In genomic region chr17:2929881-2930533, GRCh38 we compare ENCODE assay signal across 8 cellular contexts.
DNase-seq lines count a peak whose midpoint lies in the region; ATAC-seq and TF ChIP-seq lines count a peak whose summit lies in the region.

No MANE protein-coding gene starts in this region.

- peak; percentile 30 for ATAC-seq in sciatic nerve
- no peak for ATAC-seq in GM21619 (IDR thresholded peaks at IDR 0.05; ENCODE audit: unreplicated experiment)

- CTCF ChIA-PET in Caco-2 (lab: Charles Lee): interaction anchor here (0.6 to 2.5 kb wide), 9 partner anchors 39 to 93 kb away, joined by 3 to 32 read pairs (median 6); no protein-coding TSS in a partner anchor

- no peaks in the 10 kb centered on the region for H3K36me3 ChIP-seq in Caco-2 (ENCODE audit: control insufficient read depth, insufficient read depth, low read length)

- POLR2A ChIA-PET in Caco-2 (lab: Charles Lee): no interaction called here

- no peaks in the 10 kb centered on the region for H3K9me3 Mint-ChIP-seq in Caco-2 (ENCODE audit: unreplicated experiment)

- H3K27ac Mint-ChIP-seq in Caco-2 (ENCODE audit: unreplicated experiment): no peak overlapping the region

- no peaks in the 10 kb centered on the region for H3K27me3 Mint-ChIP-seq in Caco-2 (ENCODE audit: insufficient read depth, unreplicated experiment)

- intact Hi-C loops in Caco-2 (cut with micrococcal nuclease; ENCODE audit: unreplicated experiment) (loop anchor here (1.0 to 2.0 kb wide), 3 partner anchors 82 to 102 kb away; no protein-coding TSS in a partner anchor), sciatic nerve (cut with DNase I) (no loop called here)

- H3K27me3 ChIP-seq in Caco-2 (replicated peaks; ENCODE audit: control insufficient read depth, insufficient read depth, low read length): no peaks in the 10 kb centered on the region

- peaks cover 12% of the 10 kb centered on the region for H3K4me1 Mint-ChIP-seq in Caco-2 (ENCODE audit: low read depth, unreplicated experiment)

- peak; percentile 74 to 75 for DNase-seq in Caco-2
- peak; percentile 81 for DNase-seq in HuH-7 (ENCODE audit: low spot score)
- peak; percentile 16 for DNase-seq in activated CD4-positive, alpha-beta T cell treated with anti-CD3 and anti-CD28 coated beads, Interleukin-2, amount 50 U/mL, for 1 hour
- peak; percentile 26 for DNase-seq in fibroblast of villous mesenchyme (ENCODE audit: low read depth)
- DNase-seq in sciatic nerve (ENCODE audit: low spot score): no peak
- DNase-seq in stimulated activated naive CD4-positive, alpha-beta T cell treated with Interleukin-2 at 50 U/mL for 16 hours (lab: John Stamatoyannopoulos, UW): no peak
- no peak for DNase-seq in NCI-H2107 (lab: John Stamatoyannopoulos, UW)

- H3K9me3 ChIP-seq in Caco-2: no peaks in the 10 kb centered on the region

- no TSS peak for BruUV-seq in Caco-2 (replicated peaks; lab: Mats Ljungman, UMichigan)

- peaks cover 13% of the 10 kb centered on the region for H3K36me3 Mint-ChIP-seq in Caco-2 (ENCODE audit: insufficient read depth, unreplicated experiment)

- peaks cover 11% of the 10 kb centered on the region; the same call in 1 of the 2 replicates for H3K4me1 ChIP-seq in Caco-2

- H3K4me3 Mint-ChIP-seq in Caco-2 (ENCODE audit: unreplicated experiment): no peak overlapping the region

- H3K4me3 ChIP-seq in Caco-2 (ENCODE audit: low read depth, low read length) (no peak overlapping the region), fibroblast of villous mesenchyme (ENCODE audit: low read depth, low read length) (no peak overlapping the region)

- TF ChIP-seq CTCF in Caco-2 (IDR thresholded peaks at IDR 0.05; ENCODE audit: insufficient read depth in 1 of 2, low read depth in 1 of 2, low read length in 1 of 2, severe bottlenecking in 1 of 2, unreplicated experiment in 1 of 2) (peak; percentile 89 to 93), fibroblast of villous mesenchyme (IDR thresholded peaks at IDR 0.05; ENCODE audit: insufficient read depth, low read depth, low read length) (peak; percentile 63)

Comparison
In these comparisons a context has a peak if more than half of its experiments do, and no peak if none do; other contexts are left out.
1. DNase-seq: peak in Caco-2 (2 of 2), HuH-7 (single experiment), activated CD4-positive, alpha-beta T cell treated with anti-CD3 and anti-CD28 coated beads, Interleukin-2, amount 50 U/mL, for 1 hour (single experiment) and fibroblast of villous mesenchyme (single experiment); none in sciatic nerve (single experiment), stimulated activated naive CD4-positive, alpha-beta T cell treated with Interleukin-2 at 50 U/mL for 16 hours (single experiment) and NCI-H2107 (single experiment).